Comparison of ENCODE assay signal across 16 cellular contexts in genomic region chr6:109816452-109817374, GRCh38.
DNase-seq lines count a peak whose midpoint lies in the region; ATAC-seq lines count a peak whose summit lies in the region.
"Had no signal": no experiment of that assay in that cellular context is flagged by ENCODE, and none has a peak within 500 bp of the region (broad histone marks: within the 10 kb centered on the region; RNA-seq: fewer than 3 reads in every experiment).

No MANE protein-coding gene starts in this region.

- in situ Hi-C loops in G401 (cut with HindIII; ENCODE audit: low sequenced_read_pairs): no loop called here

- no peak for ATAC-seq in HG02981 (IDR thresholded peaks at IDR 0.05; ENCODE audit: unreplicated experiment)
- ATAC-seq: sciatic nerve had no signal

- H3K27me3 Mint-ChIP-seq in activated naive CD4-positive, alpha-beta T cell treated with anti-CD3 and anti-CD28 coated beads for 36 hours (ENCODE audit: low read depth): no peaks in the 10 kb centered on the region
- H3K27me3 Mint-ChIP-seq: activated naive CD4-positive, alpha-beta T cell treated with anti-CD3 and anti-CD28 coated beads, Interleukin-2, amount 50 U/mL, for 24 hours; B cell; stimulated activated naive CD8-positive, alpha-beta T cell treated with anti-CD3 and anti-CD28 coated beads, Interleukin-15, Interleukin-2, amounts not matched to agents 100 ng/mL and 50 ng/mL, for 24 hours had no signal

- CTCF ChIA-PET in activated naive CD4-positive, alpha-beta T cell treated with anti-CD3 and anti-CD28 coated beads for 36 hours (lab: Charles Lee): interaction anchor here (0.7 kb wide), 1 partner anchor 351 kb away, joined by 3 read pairs; no protein-coding TSS in a partner anchor

- DNase-seq in G401 (ENCODE audit: low spot score) (peak; percentile 80), NCI-H2081 (lab: John Stamatoyannopoulos, UW) (peak; percentile 89 to 98), NCI-H82 (lab: John Stamatoyannopoulos, UW) (peak; percentile 90), lung microvascular endothelial cell (ENCODE audit: low read depth in 2 of 2) (peak; percentile 39 to 44), mucosa of gallbladder (ENCODE audit: low spot score) (no peak), putamen (ENCODE audit: low spot score) (no peak)
- no peak for DNase-seq in activated naive CD4-positive, alpha-beta T cell treated with anti-CD3 and anti-CD28 coated beads for 36 hours
- DNase-seq: H7, Kasumi-1, natural killer cell, WERI-Rb-1 had no signal

- no peaks in the 10 kb centered on the region for H3K9me3 Mint-ChIP-seq in activated naive CD4-positive, alpha-beta T cell treated with anti-CD3 and anti-CD28 coated beads for 36 hours
- H3K9me3 Mint-ChIP-seq: activated naive CD4-positive, alpha-beta T cell treated with anti-CD3 and anti-CD28 coated beads, Interleukin-2, amount 50 U/mL, for 24 hours; natural killer cell; stimulated activated naive CD8-positive, alpha-beta T cell treated with anti-CD3 and anti-CD28 coated beads, Interleukin-15, Interleukin-2, amounts not matched to agents 100 ng/mL and 50 ng/mL, for 24 hours had no signal

- peaks cover 4% of the 10 kb centered on the region for H3K36me3 Mint-ChIP-seq in activated naive CD4-positive, alpha-beta T cell treated with anti-CD3 and anti-CD28 coated beads for 36 hours (ENCODE audit: low read depth)
- H3K36me3 Mint-ChIP-seq: natural killer cell had no signal

- no peak overlapping the region for H3K4me3 Mint-ChIP-seq in activated naive CD4-positive, alpha-beta T cell treated with anti-CD3 and anti-CD28 coated beads for 36 hours
- H3K4me3 Mint-ChIP-seq: activated naive CD4-positive, alpha-beta T cell treated with anti-CD3 and anti-CD28 coated beads, Interleukin-2, amount 50 U/mL, for 24 hours; B cell; natural killer cell; stimulated activated naive CD8-positive, alpha-beta T cell treated with anti-CD3 and anti-CD28 coated beads, Interleukin-15, Interleukin-2, amounts not matched to agents 100 ng/mL and 50 ng/mL, for 24 hours had no signal

- intact Hi-C loops in activated naive CD4-positive, alpha-beta T cell treated with anti-CD3 and anti-CD28 coated beads for 36 hours (cut with micrococcal nuclease): no loop called here

- H3K27ac Mint-ChIP-seq in activated naive CD4-positive, alpha-beta T cell treated with anti-CD3 and anti-CD28 coated beads for 36 hours: no peak overlapping the region
- H3K27ac Mint-ChIP-seq: activated naive CD4-positive, alpha-beta T cell treated with anti-CD3 and anti-CD28 coated beads, Interleukin-2, amount 50 U/mL, for 24 hours; B cell; natural killer cell; stimulated activated naive CD8-positive, alpha-beta T cell treated with anti-CD3 and anti-CD28 coated beads, Interleukin-15, Interleukin-2, amounts not matched to agents 100 ng/mL and 50 ng/mL, for 24 hours had no signal

- H3K4me1 Mint-ChIP-seq in activated naive CD4-positive, alpha-beta T cell treated with anti-CD3 and anti-CD28 coated beads for 36 hours (ENCODE audit: low read depth): no peaks in the 10 kb centered on the region
- H3K4me1 Mint-ChIP-seq: activated naive CD4-positive, alpha-beta T cell treated with anti-CD3 and anti-CD28 coated beads, Interleukin-2, amount 50 U/mL, for 24 hours; natural killer cell had no signal

Comparison
In these comparisons a context has a peak if more than half of its experiments do, and no peak if none do; other contexts are left out.
1. DNase-seq: peak in G401 (single experiment), NCI-H2081 (2 of 2), NCI-H82 (single experiment) and lung microvascular endothelial cell (2 of 2); none in mucosa of gallbladder (single experiment), activated naive CD4-positive, alpha-beta T cell treated with anti-CD3 and anti-CD28 coated beads for 36 hours (single experiment) and putamen (single experiment).